In genomic region chr3:143529018-143529478, GRCh38 we compare ENCODE assay signal across 10 cellular contexts.
DNase-seq lines count a peak whose midpoint lies in the region; ATAC-seq and TF ChIP-seq lines count a peak whose summit lies in the region.
"Had no signal": no experiment of that assay in that cellular context is flagged by ENCODE, and none has a peak within 500 bp of the region (broad histone marks: within the 10 kb centered on the region; RNA-seq: fewer than 3 reads in every experiment).

No MANE protein-coding gene starts in this region.

- DNase-seq in adipocyte (ENCODE audit: low read depth) (peak; percentile 71), prostate gland (ENCODE audit: low spot score) (peak; percentile 15), NCI-H82 (lab: John Stamatoyannopoulos, UW) (no peak), EL (no peak), NCI-H2171 treated with DMSO at 0.1 percent for 48 hours (lab: John Stamatoyannopoulos, UW) (no peak)
- no peak for DNase-seq in stimulated activated CD4-positive, alpha-beta T cell treated with anti-CD3 and anti-CD28 coated beads, Interleukin-2, amount 100 ng/mL, for 48 hours
- DNase-seq: activated CD4-positive, alpha-beta T cell treated with anti-CD3 and anti-CD28 coated beads, Interleukin-2, amount 50 U/mL, for 4 hours had no signal

- TF ChIP-seq CTCF in prostate gland (IDR thresholded peaks at IDR 0.05): no peak

- TF ChIP-seq POLR2A in prostate gland (IDR thresholded peaks at IDR 0.05): no peak

- intact Hi-C loops in prostate gland (cut with DNase I): no loop called here

- H3K27ac ChIP-seq in prostate gland: no peak overlapping the region

- no peaks in the 10 kb centered on the region for H3K36me3 ChIP-seq in adipocyte (ENCODE audit: control insufficient read depth, insufficient read depth, low read length, severe bottlenecking)
- no peaks in the 10 kb centered on the region for H3K36me3 ChIP-seq in prostate gland
- H3K36me3 ChIP-seq: heart right ventricle had no signal

- peak overlapping the region; percentile 68 for H3K9ac ChIP-seq in adipocyte (ENCODE audit: low read length)

- H3K9me3 ChIP-seq in adipocyte (ENCODE audit: control insufficient read depth, low read length) (no peaks in the 10 kb centered on the region), prostate gland (no peaks in the 10 kb centered on the region)

- H3K27me3 ChIP-seq in adipocyte (replicated peaks; ENCODE audit: control insufficient read depth, insufficient read depth, low read length) (no peaks in the 10 kb centered on the region), prostate gland (replicated peaks; ENCODE audit: insufficient read depth) (no peaks in the 10 kb centered on the region)
- H3K27me3 ChIP-seq: heart right ventricle had no signal

- ATAC-seq in GM18909 (IDR thresholded peaks at IDR 0.05; ENCODE audit: poor library complexity, unreplicated experiment): peak; percentile 86
- ATAC-seq in HG02798 (IDR thresholded peaks at IDR 0.05; ENCODE audit: poor library complexity, unreplicated experiment): peak; percentile 71

- H3K4me3 ChIP-seq in adipocyte (ENCODE audit: low read length) (peak overlapping the region; percentile 64), prostate gland (no peak overlapping the region)
- H3K4me3 ChIP-seq: heart right ventricle had no signal

- WGBS in prostate gland: 6% methylated on average over 5 of the region's 5 CpGs

- H3K4me1 ChIP-seq in adipocyte (ENCODE audit: control insufficient read depth, insufficient read depth, low read length): peaks cover 56% of the 10 kb centered on the region
- H3K4me1 ChIP-seq in prostate gland (replicated peaks): no peaks in the 10 kb centered on the region

Comparison
In these comparisons a context has a peak if more than half of its experiments do, and no peak if none do; other contexts are left out.
1. DNase-seq: peak in adipocyte (single experiment) and prostate gland (single experiment); none in NCI-H82 (single experiment), EL (single experiment), NCI-H2171 treated with DMSO at 0.1 percent for 48 hours (single experiment) and stimulated activated CD4-positive, alpha-beta T cell treated with anti-CD3 and anti-CD28 coated beads, Interleukin-2, amount 100 ng/mL, for 48 hours (0 of 2).